9 cellular contexts compared by ENCODE assay signal in genomic region chr2:150261691-150262090, GRCh38.
"Had no signal": no experiment of that assay in that cellular context is flagged by ENCODE, and none has a peak within 500 bp of the region (broad histone marks: within the 10 kb centered on the region; RNA-seq: fewer than 3 reads in every experiment).

No MANE protein-coding gene starts in this region.

- H3K9me3 ChIP-seq: HAP-1 had no signal

- DNase-seq: HFFc6 had no signal

- H3K27me3 Mint-ChIP-seq: IgD-negative memory B cell had no signal

- H3K4me3 Mint-ChIP-seq: GM23338, HFFc6, IgD-negative memory B cell had no signal

- H3K36me3 ChIP-seq: HAP-1 had no signal

- H2AFZ ChIP-seq: GM23338 had no signal

- ATAC-seq: GM23338, HCT116, HepG2 had no signal

- H3K4me1 ChIP-seq: HAP-1 had no signal

- H3K9me3 Mint-ChIP-seq: GM23338, HFFc6 had no signal

- H3K4me1 Mint-ChIP-seq: IgD-negative memory B cell had no signal

- H3K36me3 Mint-ChIP-seq: IgD-negative memory B cell had no signal

- H3K27ac ChIP-seq: HL-60 had no signal

- H3K4me2 ChIP-seq: GM23338 had no signal

- H3K4me3 ChIP-seq: GM23338, HAP-1 had no signal

- H3K27ac Mint-ChIP-seq: GM23338, HFFc6, IgD-negative memory B cell had no signal

- FAIRE-seq: H1, H54, HepG2 had no signal
